Comparison of ENCODE assay signal across 8 cellular contexts in genomic region chr12:121059031-121059898, GRCh38. TPM values are rescaled to one million over a fixed set of nuclear protein-coding genes. Genes with fewer than 3 reads are reported as not detected.
DNase-seq lines count a peak whose midpoint lies in the region; ATAC-seq and TF ChIP-seq lines count a peak whose summit lies in the region.

No MANE protein-coding gene starts in this region.

- peaks cover 22% of the 10 kb centered on the region for H3K4me1 Mint-ChIP-seq in activated CD8-positive, alpha-beta memory T cell treated with anti-CD3 and anti-CD28 coated beads, Interleukin-2, amount 10 ng/mL, durations not matched to agents 7 days and 5 days
- H3K4me1 Mint-ChIP-seq in endodermal cell = no peaks in the 10 kb centered on the region

- H3K4me3 Mint-ChIP-seq in activated CD8-positive, alpha-beta memory T cell treated with anti-CD3 and anti-CD28 coated beads, Interleukin-2, amount 10 ng/mL, durations not matched to agents 7 days and 5 days = peak overlapping the region; percentile 77
- H3K4me3 Mint-ChIP-seq in endodermal cell = no peak overlapping the region

- H3K36me3 ChIP-seq in endodermal cell (ENCODE audit: control insufficient read depth, insufficient read depth, low read length) (no peaks in the 10 kb centered on the region), subcutaneous abdominal adipose tissue (ENCODE audit: control insufficient read depth in 5 of 5, insufficient read depth in 5 of 5, low read length in 5 of 5) (no peaks in the 10 kb centered on the region)

- H3K27me3 Mint-ChIP-seq in activated CD8-positive, alpha-beta memory T cell treated with anti-CD3 and anti-CD28 coated beads, Interleukin-2, amount 10 ng/mL, durations not matched to agents 7 days and 5 days = no peaks in the 10 kb centered on the region
- peaks cover 4% of the 10 kb centered on the region for H3K27me3 Mint-ChIP-seq in endodermal cell (ENCODE audit: insufficient read depth)

- H3K27ac Mint-ChIP-seq in activated CD8-positive, alpha-beta memory T cell treated with anti-CD3 and anti-CD28 coated beads, Interleukin-2, amount 10 ng/mL, durations not matched to agents 7 days and 5 days = peak overlapping the region; percentile 99
- H3K27ac Mint-ChIP-seq in endodermal cell = no peak overlapping the region

- ATAC-seq in activated CD8-positive, alpha-beta memory T cell treated with anti-CD3 and anti-CD28 coated beads, Interleukin-2, amount 10 ng/mL, durations not matched to agents 7 days and 5 days = no peak
- ATAC-seq in HG03354 (IDR thresholded peaks at IDR 0.05; ENCODE audit: poor library complexity, severe bottlenecking, unreplicated experiment) = peak; percentile 17

- no peak for DNase-seq in activated CD8-positive, alpha-beta memory T cell treated with anti-CD3 and anti-CD28 coated beads, Interleukin-2, amount 10 ng/mL, durations not matched to agents 7 days and 5 days
- no peak for DNase-seq in activated CD8-positive, alpha-beta memory T cell treated with anti-CD3 and anti-CD28 coated beads, Interleukin-2, amount 50 U/mL, for 4 hours
- DNase-seq in endodermal cell = peak; percentile 44
- no peak for DNase-seq in kidney glomerular epithelial cell (lab: John Stamatoyannopoulos, UW)
- DNase-seq in NCI-H1436 (lab: John Stamatoyannopoulos, UW) = no peak
- DNase-seq in GDM1 (lab: John Stamatoyannopoulos, UW) = no peak

- H3K27ac ChIP-seq in endodermal cell (ENCODE audit: low read depth, low read length) (no peak overlapping the region), subcutaneous abdominal adipose tissue (ENCODE audit: low read depth, low read length) (peak overlapping the region; percentile 50)

- no peaks in the 10 kb centered on the region for H3K9me3 Mint-ChIP-seq in activated CD8-positive, alpha-beta memory T cell treated with anti-CD3 and anti-CD28 coated beads, Interleukin-2, amount 10 ng/mL, durations not matched to agents 7 days and 5 days (ENCODE audit: low read depth)
- no peaks in the 10 kb centered on the region for H3K9me3 Mint-ChIP-seq in endodermal cell

- H3K27me3 ChIP-seq in endodermal cell (ENCODE audit: control insufficient read depth, insufficient read depth, low read length, poor library complexity, severe bottlenecking) = no peaks in the 10 kb centered on the region
- peaks cover 0 to 4% (median 0%) of the 10 kb centered on the region in 5 donors for H3K27me3 ChIP-seq in subcutaneous abdominal adipose tissue (ENCODE audit: control insufficient read depth in 5 of 5, insufficient read depth in 4 of 5, low read length in 5 of 5)

- H3K4me1 ChIP-seq in endodermal cell (ENCODE audit: control insufficient read depth, insufficient read depth, low read length) = no peaks in the 10 kb centered on the region
- H3K4me1 ChIP-seq in subcutaneous abdominal adipose tissue (ENCODE audit: control insufficient read depth in 5 of 5, insufficient read depth in 5 of 5, low read length in 5 of 5) = peaks cover 3 to 13% (median 8%) of the 10 kb centered on the region in 5 donors

- H3K9ac ChIP-seq in endodermal cell (ENCODE audit: extremely low read depth, low read length, poor library complexity, severe bottlenecking) (no peak overlapping the region), subcutaneous abdominal adipose tissue (ENCODE audit: low read length in 5 of 5) (no peak overlapping the region)

- WGBS in endodermal cell (ENCODE audit: insufficient coverage in 1 of 2, insufficient read length in 1 of 2), 2 experiments = 88 to 91% methylated on average over 8 to 10 of the region's 10 CpGs

- H3K9me3 ChIP-seq in endodermal cell (ENCODE audit: control insufficient read depth, low read length) (no peaks in the 10 kb centered on the region), subcutaneous abdominal adipose tissue (ENCODE audit: control insufficient read depth in 5 of 5, low read length in 5 of 5) (no peaks in the 10 kb centered on the region)

- TF ChIP-seq CTCF in endodermal cell (conservative IDR thresholded peaks at IDR 0.05) = no peak

- no peaks in the 10 kb centered on the region for H3K36me3 Mint-ChIP-seq in activated CD8-positive, alpha-beta memory T cell treated with anti-CD3 and anti-CD28 coated beads, Interleukin-2, amount 10 ng/mL, durations not matched to agents 7 days and 5 days
- no peaks in the 10 kb centered on the region for H3K36me3 Mint-ChIP-seq in endodermal cell (ENCODE audit: low read depth)

- CTCF ChIA-PET in activated CD8-positive, alpha-beta memory T cell treated with anti-CD3 and anti-CD28 coated beads, Interleukin-2, amount 10 ng/mL, durations not matched to agents 7 days and 5 days (lab: Charles Lee) = interaction anchor here (0.7 to 8.9 kb wide), 34 partner anchors 8 to 484 kb away, joined by 3 to 156 read pairs (median 6); partner anchors contain the start of genes C12orf43, OASL, P2RX4 and P2RX7

- H3K4me3 ChIP-seq in endodermal cell (ENCODE audit: low read length) (no peak overlapping the region), subcutaneous abdominal adipose tissue (ENCODE audit: low read depth in 1 of 5, low read length in 5 of 5) (peak overlapping the region in 2 of 5 donors; percentile 45 to 61)

RNA-seq across cellular contexts. Expression of gene OASL, which starts 20.2 kb away (rescaled TPM):
- total RNA-seq in activated CD8-positive, alpha-beta memory T cell treated with anti-CD3 and anti-CD28 coated beads, Interleukin-2, amount 10 ng/mL, durations not matched to agents 7 days and 5 days = 100 to 1,000 TPM in 1 of 2 experiments, 10 to 100 TPM in 1; 55.3 to 135 TPM
- not detected for total RNA-seq in endodermal cell
- not detected for polyA plus RNA-seq in endodermal cell (2013, experiment 1 of 2)
- polyA plus RNA-seq in endodermal cell (2013, experiment 2 of 2) = not detected

RNA-seq across cellular contexts. Expression of gene C12orf43, which starts 43.0 kb away (rescaled TPM):
- 10 to 100 TPM; 16.4 to 24.6 TPM for total RNA-seq in activated CD8-positive, alpha-beta memory T cell treated with anti-CD3 and anti-CD28 coated beads, Interleukin-2, amount 10 ng/mL, durations not matched to agents 7 days and 5 days
- 10 to 100 TPM; 21.4 to 26.8 TPM for total RNA-seq in endodermal cell
- 16.8 TPM for polyA plus RNA-seq in endodermal cell (2013, experiment 1 of 2)
- polyA plus RNA-seq in endodermal cell (2013, experiment 2 of 2) = 16.8 TPM

Comparison
In these comparisons a context has a peak if more than half of its experiments do, and no peak if none do; other contexts are left out.
1. RNA of gene OASL, which starts 20.2 kb away (total RNA-seq): 55.3 to 135 TPM in activated CD8-positive, alpha-beta memory T cell treated with anti-CD3 and anti-CD28 coated beads, Interleukin-2, amount 10 ng/mL, durations not matched to agents 7 days and 5 days; not detected in endodermal cell; every median in the first group is over 10 times any median in the second.